24 cellular contexts compared by ENCODE assay signal in genomic region chr2:24924732-24925131, GRCh38.
"Had no signal": no experiment of that assay in that cellular context is flagged by ENCODE, and none has a peak within 500 bp of the region (broad histone marks: within the 10 kb centered on the region; RNA-seq: fewer than 3 reads in every experiment).

No MANE protein-coding gene starts in this region.

- H3K4me3 Mint-ChIP-seq: memory B cell; natural killer cell treated with Interleukin-12 subunit alpha and Interleukin-12 subunit beta and Interleukin-15 and Interleukin-18, amount 100 ng/mL, for 72 hours; neural progenitor cell; stimulated activated effector memory CD8-positive, alpha-beta T cell treated with anti-CD3 and anti-CD28 coated beads, Interleukin-12 subunit alpha, Interleukin-12 subunit beta, amount 100 ng/mL, for 72 hours had no signal

- H3K27ac ChIP-seq: gastrocnemius medialis, left lung, lower lobe of right lung, neural progenitor cell, pancreas, testis, upper lobe of right lung had no signal

- H3K27ac Mint-ChIP-seq: memory B cell; natural killer cell treated with Interleukin-12 subunit alpha and Interleukin-12 subunit beta and Interleukin-15 and Interleukin-18, amount 100 ng/mL, for 72 hours; neural progenitor cell; progenitor cell of endocrine pancreas; stimulated activated effector memory CD8-positive, alpha-beta T cell treated with anti-CD3 and anti-CD28 coated beads, Interleukin-12 subunit alpha, Interleukin-12 subunit beta, amount 100 ng/mL, for 72 hours had no signal

- H3K27me3 ChIP-seq: dorsolateral prefrontal cortex, gastrocnemius medialis, pancreas, testis, tibial nerve, upper lobe of right lung had no signal

- H3K27me3 Mint-ChIP-seq: memory B cell had no signal

- FAIRE-seq: keratinocyte, pancreas had no signal

- DNase-seq: cortex of kidney; dorsolateral prefrontal cortex; effector CD8-positive, alpha-beta T cell; gastrocnemius medialis; left lung; lower lobe of right lung; midbrain; occipital lobe; pancreas; right cardiac atrium; stimulated activated CD4-positive, alpha-beta T cell treated with anti-CD3 and anti-CD28 coated beads, Interleukin-4, amount 100 ng/mL, for 1 hour; stimulated activated CD8-positive, alpha-beta memory T cell treated with anti-CD3 and anti-CD28 coated beads, Interleukin-4, amount 100 ng/mL, for 48 hours; stimulated activated naive CD8-positive, alpha-beta T cell treated with anti-CD3 and anti-CD28 coated beads, Interleukin-15, Interleukin-2, amounts not matched to agents 100 U/mL and 50 U/mL, for 24 hours; testis; upper lobe of right lung had no signal

- H3K36me3 ChIP-seq: gastrocnemius medialis, left lung, lower lobe of right lung, neural progenitor cell, pancreas, tibial nerve, upper lobe of right lung had no signal

- H3K36me3 Mint-ChIP-seq: memory B cell; natural killer cell treated with Interleukin-12 subunit alpha and Interleukin-12 subunit beta and Interleukin-15 and Interleukin-18, amount 100 ng/mL, for 72 hours; neural progenitor cell; stimulated activated effector memory CD8-positive, alpha-beta T cell treated with anti-CD3 and anti-CD28 coated beads, Interleukin-12 subunit alpha, Interleukin-12 subunit beta, amount 100 ng/mL, for 72 hours had no signal

- H3K4me1 ChIP-seq: pancreas had no signal

- H3K9me3 ChIP-seq: gastrocnemius medialis, left lung, lower lobe of right lung, pancreas, testis, tibial nerve, upper lobe of right lung had no signal

- ATAC-seq: esophagus mucosa; gastrocnemius medialis; left lung; lower lobe of right lung; natural killer cell treated with Interleukin-12 subunit alpha and Interleukin-12 subunit beta and Interleukin-15 and Interleukin-18, amount 100 ng/mL, for 72 hours; pancreas; right cardiac atrium; stimulated activated effector memory CD8-positive, alpha-beta T cell treated with anti-CD3 and anti-CD28 coated beads, Interleukin-12 subunit alpha, Interleukin-12 subunit beta, amount 100 ng/mL, for 72 hours; stimulated activated naive CD8-positive, alpha-beta T cell treated with anti-CD3 and anti-CD28 coated beads, Interleukin-15, Interleukin-2, amounts not matched to agents 100 U/mL and 50 U/mL, for 24 hours; upper lobe of right lung had no signal

- H3K9me3 Mint-ChIP-seq: memory B cell; natural killer cell treated with Interleukin-12 subunit alpha and Interleukin-12 subunit beta and Interleukin-15 and Interleukin-18, amount 100 ng/mL, for 72 hours; neural progenitor cell; stimulated activated effector memory CD8-positive, alpha-beta T cell treated with anti-CD3 and anti-CD28 coated beads, Interleukin-12 subunit alpha, Interleukin-12 subunit beta, amount 100 ng/mL, for 72 hours had no signal

- H3K4me3 ChIP-seq: gastrocnemius medialis, left lung, lower lobe of right lung, neural progenitor cell, pancreas, smooth muscle cell, testis, tibial nerve, upper lobe of right lung had no signal
